In genomic region chr4:151604238-151604637, GRCh38 we compare ENCODE assay signal across 10 cellular contexts.
A peak's percentile ranks its signal among the peaks of the same experiment; 100 is the strongest.
DNase-seq lines count a peak whose midpoint lies in the region; ATAC-seq and TF ChIP-seq lines count a peak whose summit lies in the region.
"Had no signal": no experiment of that assay in that cellular context is flagged by ENCODE, and none has a peak within 500 bp of the region (broad histone marks: within the 10 kb centered on the region; RNA-seq: fewer than 3 reads in every experiment).

No MANE protein-coding gene starts in this region.

- ATAC-seq in PC-3 (0 out of 2 replicates have a peak, but pooled peaks have one; percentile 18), HG03196 (IDR thresholded peaks at IDR 0.05; ENCODE audit: unreplicated experiment) (no peak)
- ATAC-seq: activated CD4-positive, alpha-beta T cell treated with anti-CD3 and anti-CD28 coated beads for 36 hours had no signal

- H3F3A ChIP-seq in PC-3 (ENCODE audit: low read length, unreplicated experiment) = no peaks in the 10 kb centered on the region

- H3K9me2 ChIP-seq in PC-3 (replicated peaks; ENCODE audit: low read length) = no peaks in the 10 kb centered on the region

- no peak overlapping the region for H3K27ac ChIP-seq in PC-3 (ENCODE audit: low read length)
- no peak overlapping the region for H3K27ac ChIP-seq in fibroblast of lung (ENCODE audit: insufficient read depth, low read length)

- DNase-seq in NCI-H82 (lab: John Stamatoyannopoulos, UW) (peak; percentile 41), NCI-H82 treated with DMSO at 0.1 percent for 48 hours (lab: John Stamatoyannopoulos, UW; ENCODE audit: unreplicated experiment) (no peak), PC-3 (peak; percentile 36), fibroblast of lung (ENCODE audit: low read depth in 2 of 2) (peak; percentile 16 to 48), smooth muscle cell of the brain vasculature (ENCODE audit: low read depth, low spot score) (peak; percentile 4), OCI-M2 (lab: John Stamatoyannopoulos, UW; ENCODE audit: unreplicated experiment) (no peak), mucosa of gallbladder (ENCODE audit: low spot score) (no peak)
- DNase-seq: activated CD4-positive, alpha-beta T cell treated with anti-CD3 and anti-CD28 coated beads for 36 hours; kidney glomerular epithelial cell had no signal

- intact Hi-C loops in PC-3 (cut with micrococcal nuclease) = loop anchor here (2.0 to 5.0 kb wide), 4 partner anchors 73 to 487 kb away; no protein-coding TSS in a partner anchor

- H3K36me3 ChIP-seq in PC-3 (ENCODE audit: low read depth, low read length) = no peaks in the 10 kb centered on the region
- no peaks in the 10 kb centered on the region for H3K36me3 ChIP-seq in fibroblast of lung (ENCODE audit: control insufficient read depth, insufficient read depth, low read length)

- POLR2A ChIA-PET in PC-3 (lab: Charles Lee; ENCODE audit: unreplicated experiment) = interaction anchor here (0.6 kb wide), 2 partner anchors 313 to 433 kb away, joined by 3 to 5 read pairs; no protein-coding TSS in a partner anchor

- H3K4me2 ChIP-seq in PC-3 (ENCODE audit: low read length) (no peak overlapping the region), fibroblast of lung (ENCODE audit: extremely low read depth, insufficient read depth, low read length) (no peak overlapping the region)

- BruUV-seq in PC-3 (replicated peaks; lab: Mats Ljungman, UMichigan) = no TSS peak

- CTCF ChIA-PET in PC-3 (lab: Charles Lee) = interaction anchor here (0.6 to 1.2 kb wide), 7 partner anchors 8 to 487 kb away, joined by 3 to 5 read pairs (median 3); partner anchors contain the start of gene FHIP1A

- no peak overlapping the region for H3K4me3 ChIP-seq in PC-3 (ENCODE audit: low read length)
- no peak overlapping the region for H3K4me3 ChIP-seq in fibroblast of lung (replicated peaks in 1 of 4; ENCODE audit: control extremely low read depth in 1 of 4, insufficient read depth in 1 of 4, low read depth in 3 of 4, low read length in 4 of 4)

- H4K20me1 ChIP-seq in PC-3 (ENCODE audit: low read length) (no peaks in the 10 kb centered on the region), fibroblast of lung (ENCODE audit: control insufficient read depth, extremely low read depth, insufficient read depth, low read length) (no peaks in the 10 kb centered on the region)

- no peaks in the 10 kb centered on the region for H3K79me2 ChIP-seq in PC-3 (ENCODE audit: low read length)
- no peaks in the 10 kb centered on the region for H3K79me2 ChIP-seq in fibroblast of lung (ENCODE audit: control insufficient read depth, insufficient read depth, low read length)

- H3K4me1 ChIP-seq in PC-3 (ENCODE audit: insufficient read depth, low read length) (no peaks in the 10 kb centered on the region), fibroblast of lung (ENCODE audit: control insufficient read depth, extremely low read depth, insufficient read depth, low read length) (no peaks in the 10 kb centered on the region)

- H3K9ac ChIP-seq in PC-3 (ENCODE audit: low read length) (no peak overlapping the region), fibroblast of lung (ENCODE audit: insufficient read depth, low read length) (no peak overlapping the region)

- H3K9me3 ChIP-seq in PC-3 (ENCODE audit: low read length) = no peaks in the 10 kb centered on the region
- no peaks in the 10 kb centered on the region for H3K9me3 ChIP-seq in fibroblast of lung (ENCODE audit: control insufficient read depth, insufficient read depth, low read depth, low read length)

- no peak overlapping the region for H2AFZ ChIP-seq in PC-3 (ENCODE audit: low read length)
- no peak overlapping the region for H2AFZ ChIP-seq in fibroblast of lung (ENCODE audit: low read length)

- TF ChIP-seq CTCF in PC-3 (conservative IDR thresholded peaks at IDR 0.05; ENCODE audit: low read depth, low read length) (peak; percentile 59), fibroblast of lung (conservative IDR thresholded peaks at IDR 0.05 in 1 of 2, IDR thresholded peaks at IDR 0.05 in 1 of 2; ENCODE audit: low read depth in 1 of 2, low read length in 2 of 2) (peak; percentile 47 to 58)

- H3K27me3 ChIP-seq in PC-3 (ENCODE audit: low read length) = no peaks in the 10 kb centered on the region
- no peaks in the 10 kb centered on the region for H3K27me3 ChIP-seq in fibroblast of lung (ENCODE audit: control insufficient read depth, insufficient read depth, low read length)

Comparison
In these comparisons a context has a peak if more than half of its experiments do, and no peak if none do; other contexts are left out.
1. DNase-seq: peak in NCI-H82 (single experiment), PC-3 (single experiment), fibroblast of lung (2 of 2) and smooth muscle cell of the brain vasculature (single experiment); none in NCI-H82 treated with DMSO at 0.1 percent for 48 hours (single experiment), OCI-M2 (single experiment) and mucosa of gallbladder (single experiment).